In genomic region chr12:16955083-16955657, GRCh38 we compare ENCODE assay signal across 1 cellular context.
TF ChIP-seq lines count a peak whose summit lies in the region.

No MANE protein-coding gene starts in this region.

TF ChIP-seq in GM23338, 12 proteins besides CTCF, POLR2A, EP300 and RAD21 (continued from another document):
- TF ChIP-seq ZNF462 (CRISPR knock-in tag; IDR thresholded peaks at IDR 0.05): no peak
- TF ChIP-seq EZH2 (IDR thresholded peaks at IDR 0.05; ENCODE audit: low read depth, unreplicated experiment): no peak
- no peak for TF ChIP-seq CREB1 (CRISPR knock-in tag; IDR thresholded peaks at IDR 0.05; ENCODE audit: low read depth)
- no peak for TF ChIP-seq POLR2AphosphoS5 (IDR thresholded peaks at IDR 0.05; ENCODE audit: low read depth)
- TF ChIP-seq ZNF114 (CRISPR knock-in tag; IDR thresholded peaks at IDR 0.05): no peak
- no peak for TF ChIP-seq EZH2phosphoT487 (IDR thresholded peaks at IDR 0.05; ENCODE audit: unreplicated experiment)
